ENCODE assay signal across 8 cellular contexts in genomic region chr10:58335306-58336005, GRCh38. TPM values are rescaled to one million over a fixed set of nuclear protein-coding genes. Genes with fewer than 3 reads are reported as not detected.
DNase-seq lines count a peak whose midpoint lies in the region; ATAC-seq and TF ChIP-seq lines count a peak whose summit lies in the region.

No MANE protein-coding gene starts in this region.

- H3K27ac ChIP-seq in HL-60 (replicated peaks) (peak overlapping the region; percentile 51), esophagus (ENCODE audit: low read depth in 2 of 2, low read length in 1 of 2) (peak overlapping the region; percentile 77 to 82), uterus (peak overlapping the region; percentile 79 to 82)

- 2% methylated on average over 35 to 37 of the region's 37 CpGs for WGBS in esophagus, 2 donors

- no peak for TF ChIP-seq POLR2A in uterus (IDR thresholded peaks at IDR 0.05)

- peak; percentile 46 for ATAC-seq in GM21447 (IDR thresholded peaks at IDR 0.05; ENCODE audit: unreplicated experiment)

- H3K27me3 ChIP-seq in HL-60 (ENCODE audit: insufficient read depth, poor library complexity, severe bottlenecking) = no peaks in the 10 kb centered on the region
- no peaks in the 10 kb centered on the region for H3K27me3 ChIP-seq in esophagus (ENCODE audit: control insufficient read depth in 1 of 2, insufficient read depth in 2 of 2, low read length in 2 of 2)
- no peaks in the 10 kb centered on the region for H3K27me3 ChIP-seq in mucosa of stomach (ENCODE audit: control insufficient read depth, insufficient read depth, low read length)
- no peaks in the 10 kb centered on the region for H3K27me3 ChIP-seq in uterus

- peaks cover 14% of the 10 kb centered on the region for H3K36me3 Mint-ChIP-seq in activated CD4-positive, alpha-beta T cell treated with anti-CD3 and anti-CD28 coated beads, Interleukin-2, amount 10 ng/mL, durations not matched to agents 7 days and 5 days (ENCODE audit: low read depth)

- no peaks in the 10 kb centered on the region for H3K9me3 Mint-ChIP-seq in activated CD4-positive, alpha-beta T cell treated with anti-CD3 and anti-CD28 coated beads, Interleukin-2, amount 10 ng/mL, durations not matched to agents 7 days and 5 days

- peak overlapping the region; percentile 88 for H3K4me3 Mint-ChIP-seq in activated CD4-positive, alpha-beta T cell treated with anti-CD3 and anti-CD28 coated beads, Interleukin-2, amount 10 ng/mL, durations not matched to agents 7 days and 5 days

- H3K36me3 ChIP-seq in esophagus (ENCODE audit: control insufficient read depth in 2 of 2, insufficient read depth in 2 of 2, low read length in 1 of 2) = no peaks in the 10 kb centered on the region
- H3K36me3 ChIP-seq in mucosa of stomach (ENCODE audit: control insufficient read depth, insufficient read depth, low read length) = no peaks in the 10 kb centered on the region
- H3K36me3 ChIP-seq in uterus = no peaks in the 10 kb centered on the region

- H3K4me1 ChIP-seq in esophagus (ENCODE audit: control insufficient read depth in 2 of 2, insufficient read depth in 2 of 2, low read length in 1 of 2) (no peaks in the 10 kb centered on the region), mucosa of stomach (ENCODE audit: control insufficient read depth, insufficient read depth, low read length) (no peaks in the 10 kb centered on the region), uterus (no peaks in the 10 kb centered on the region)

- H3K9me3 ChIP-seq in esophagus (ENCODE audit: control insufficient read depth in 2 of 2, insufficient read depth in 1 of 2, low read depth in 1 of 2, low read length in 1 of 2) (no peaks in the 10 kb centered on the region), mucosa of stomach (ENCODE audit: control insufficient read depth, low read length) (no peaks in the 10 kb centered on the region), uterus (no peaks in the 10 kb centered on the region)

- TF ChIP-seq CTCF in HL-60 (IDR thresholded peaks at IDR 0.05; ENCODE audit: insufficient read depth, low read length) (no peak), uterus (IDR thresholded peaks at IDR 0.05) (no peak)

- intact Hi-C loops in uterus (cut with DNase I; ENCODE audit: low total_unique reads) = loop anchor here (10.0 kb wide), 1 partner anchor 49 kb away; the partner anchor contains the start of gene TFAM

- peak overlapping the region; percentile 84 for H3K9ac ChIP-seq in mucosa of stomach (ENCODE audit: low read length)

- CTCF ChIA-PET in activated CD4-positive, alpha-beta T cell treated with anti-CD3 and anti-CD28 coated beads, Interleukin-2, amount 10 ng/mL, durations not matched to agents 7 days and 5 days (lab: Charles Lee) = interaction anchor here (1.1 to 1.5 kb wide), 4 partner anchors 8 to 54 kb away, joined by 4 read pairs; no protein-coding TSS in a partner anchor

- H3K27me3 Mint-ChIP-seq in activated CD4-positive, alpha-beta T cell treated with anti-CD3 and anti-CD28 coated beads, Interleukin-2, amount 10 ng/mL, durations not matched to agents 7 days and 5 days = peaks cover 6% of the 10 kb centered on the region

- H3K27ac Mint-ChIP-seq in activated CD4-positive, alpha-beta T cell treated with anti-CD3 and anti-CD28 coated beads, Interleukin-2, amount 10 ng/mL, durations not matched to agents 7 days and 5 days = peak overlapping the region; percentile 85

- H3K4me3 ChIP-seq in HL-60 (replicated peaks; ENCODE audit: insufficient read depth, low read length) (peak overlapping the region; percentile 96), esophagus (ENCODE audit: low read depth in 1 of 2, low read length in 2 of 2) (peak overlapping the region; percentile 95 to 96), mucosa of stomach (ENCODE audit: low read length) (peak overlapping the region; percentile 79), uterus (peak overlapping the region; percentile 84 to 97)

- peaks cover 26% of the 10 kb centered on the region for H3K4me1 Mint-ChIP-seq in activated CD4-positive, alpha-beta T cell treated with anti-CD3 and anti-CD28 coated beads, Interleukin-2, amount 10 ng/mL, durations not matched to agents 7 days and 5 days

- POLR2A ChIA-PET in activated CD4-positive, alpha-beta T cell treated with anti-CD3 and anti-CD28 coated beads, Interleukin-2, amount 10 ng/mL, durations not matched to agents 7 days and 5 days (lab: Charles Lee) = interaction anchor here (0.7 to 1.1 kb wide), 2 partner anchors 32 to 49 kb away, joined by 3 to 4 read pairs; no protein-coding TSS in a partner anchor

- DNase-seq in ELR (ENCODE audit: low read depth) (peak; percentile 80), HL-60 (ENCODE audit: low read depth in 1 of 2, low spot score in 1 of 2) (no peak), uterus (peak in 1 of 2 donors; percentile 32), inferior parietal cortex (ENCODE audit: extremely low spot score) (no peak)
- peak; percentile 7 for DNase-seq in activated CD4-positive, alpha-beta T cell treated with anti-CD3 and anti-CD28 coated beads, Interleukin-2, amount 10 ng/mL, durations not matched to agents 7 days and 5 days

RNA-seq across cellular contexts. Expression of gene UBE2D1, which starts 0.7 kb away (rescaled TPM):
- 10 to 100 TPM; 11.9 to 14.8 TPM for total RNA-seq in activated CD4-positive, alpha-beta T cell treated with anti-CD3 and anti-CD28 coated beads, Interleukin-2, amount 10 ng/mL, durations not matched to agents 7 days and 5 days
- polyA plus RNA-seq in esophagus = 10 to 100 TPM in 1 of 2 donors, 1 to 10 TPM in 1; 7.8 to 10.9 TPM
- 10 to 100 TPM in 3 of 4 donors, 1 to 10 TPM in 1; 9.4 to 67.6 (median 20.6) TPM for total RNA-seq in uterus

RNA-seq across cellular contexts. Expression of gene TFAM, which starts 49.8 kb away (rescaled TPM):
- 10 to 100 TPM; 61.3 to 64.0 TPM for total RNA-seq in activated CD4-positive, alpha-beta T cell treated with anti-CD3 and anti-CD28 coated beads, Interleukin-2, amount 10 ng/mL, durations not matched to agents 7 days and 5 days
- polyA plus RNA-seq in esophagus = 10 to 100 TPM in 1 of 2 donors, 1 to 10 TPM in 1; 3.6 to 10.2 TPM
- 10 to 100 TPM; 11.8 to 48.6 (median 25.9) TPM for total RNA-seq in uterus

Comparison
In these comparisons a context has a peak if more than half of its experiments do, and no peak if none do; other contexts are left out.
1. DNase-seq: peak in ELR (single experiment) and activated CD4-positive, alpha-beta T cell treated with anti-CD3 and anti-CD28 coated beads, Interleukin-2, amount 10 ng/mL, durations not matched to agents 7 days and 5 days (single experiment); none in HL-60 (0 of 2) and inferior parietal cortex (single experiment).
2. Peak in every context shown above with its lines, with median percentiles within 50 percentile points of each other: H3K27ac ChIP-seq and H3K4me3 ChIP-seq.